In the genomic region with DNA sequence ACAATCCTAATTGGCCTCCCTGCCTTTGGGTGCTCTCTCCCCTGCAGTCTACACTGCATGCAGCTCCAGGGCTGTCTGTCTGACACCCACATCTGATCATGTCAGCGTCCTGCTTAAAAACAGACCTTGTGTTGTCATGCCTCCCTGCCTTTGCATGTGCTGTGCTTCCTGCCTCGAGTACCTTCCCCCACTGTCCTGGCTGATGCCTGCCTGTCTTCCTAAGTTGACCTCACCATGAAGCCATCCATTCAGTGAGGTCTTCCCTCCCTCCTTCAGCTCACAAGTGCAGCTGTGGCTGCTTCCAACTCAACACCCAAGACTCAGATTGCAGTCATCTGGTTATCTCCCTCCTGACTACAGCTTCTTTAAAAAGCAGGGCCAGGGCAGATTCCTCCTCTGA, we compare ENCODE assay signal across 13 cellular contexts. TPM values are rescaled to one million over a fixed set of nuclear protein-coding genes. Genes with fewer than 3 reads are reported as not detected.
DNase-seq lines count a peak whose midpoint lies in the region; ATAC-seq, FAIRE-seq and TF ChIP-seq lines count a peak whose summit lies in the region.
"Had no signal": no experiment of that assay in that cellular context is flagged by ENCODE, and none has a peak within 500 bp of the region (broad histone marks: within the 10 kb centered on the region; RNA-seq: fewer than 3 reads in every experiment).

No MANE protein-coding gene starts in this region.

- H3K4me1 ChIP-seq in GM23338 (ENCODE audit: insufficient read depth) (peaks cover 22% of the 10 kb centered on the region), astrocyte (ENCODE audit: insufficient read depth, low read length) (peaks cover 9% of the 10 kb centered on the region), mesenchymal stem cell (ENCODE audit: control insufficient read depth, insufficient read depth, low read depth, low read length) (peaks cover 9% of the 10 kb centered on the region)
- H3K4me1 ChIP-seq: foreskin keratinocyte had no signal

- H3K4me3 ChIP-seq in GM23338 = no peak overlapping the region
- H3K4me3 ChIP-seq in astrocyte (ENCODE audit: insufficient read depth, low read depth, low read length) = no peak overlapping the region
- H3K4me3 ChIP-seq in mesenchymal stem cell (ENCODE audit: insufficient read depth in 1 of 2, low read depth in 1 of 2, low read length in 2 of 2) = peak overlapping the region in 1 of 2 experiments; percentile 26

- no peaks in the 10 kb centered on the region for H3F3A ChIP-seq in GM23338 (replicated peaks; ENCODE audit: low read depth)

- peaks cover 6% of the 10 kb centered on the region; the same call in 1 of the 2 replicates for H3K79me2 ChIP-seq in GM23338 (replicated peaks; ENCODE audit: insufficient read depth)
- peaks cover 3% of the 10 kb centered on the region for H3K79me2 ChIP-seq in astrocyte (ENCODE audit: insufficient read depth, low read length)

- H3K27ac Mint-ChIP-seq in GM23338 = peak overlapping the region; percentile 13; the same call in 1 of the 2 replicates
- H3K27ac Mint-ChIP-seq in astrocyte (ENCODE audit: unreplicated experiment) = peak overlapping the region; percentile 6

- H3K4me1 Mint-ChIP-seq in GM23338 (peaks cover 41% of the 10 kb centered on the region), astrocyte (ENCODE audit: low read depth, unreplicated experiment) (peaks cover 26% of the 10 kb centered on the region)

- H3K27me3 ChIP-seq in GM23338 (ENCODE audit: insufficient read depth) = no peaks in the 10 kb centered on the region
- peaks cover 3% of the 10 kb centered on the region for H3K27me3 ChIP-seq in astrocyte (ENCODE audit: insufficient read depth, low read length)
- H3K27me3 ChIP-seq in mesenchymal stem cell (ENCODE audit: control insufficient read depth in 1 of 2, insufficient read depth in 1 of 2, low read length in 2 of 2) = peaks cover 0 to 3% of the 10 kb centered on the region in 2 experiments

- WGBS in mesenchymal stem cell = 68% methylated on average over 2 of the region's 2 CpGs

- H2BK5ac ChIP-seq in mesenchymal stem cell (ENCODE audit: low read depth, low read length, poor library complexity, severe bottlenecking) = no peak overlapping the region

- peak overlapping the region in 1 of 2 experiments; percentile 8 for H3K14ac ChIP-seq in mesenchymal stem cell (ENCODE audit: low read length in 2 of 2)

- H3K27ac ChIP-seq in GM23338 (ENCODE audit: low read depth) (no peak overlapping the region), astrocyte (ENCODE audit: low read depth, low read length) (no peak overlapping the region), mesenchymal stem cell (ENCODE audit: low read length, poor library complexity, severe bottlenecking) (no peak overlapping the region)
- H3K27ac ChIP-seq: foreskin keratinocyte had no signal

- H3K9me2 ChIP-seq in GM23338 (ENCODE audit: insufficient read depth) = 0 out of 2 replicates have a peak, but pooled peaks cover 4% of the 10 kb centered on the region

- H3K9ac ChIP-seq in astrocyte (ENCODE audit: low read length) = no peak overlapping the region
- H3K9ac ChIP-seq in mesenchymal stem cell (ENCODE audit: low read length) = no peak overlapping the region

- no peak overlapping the region for H3K18ac ChIP-seq in mesenchymal stem cell (ENCODE audit: low read depth in 1 of 2, low read length in 2 of 2)

- H2BK120ac ChIP-seq in mesenchymal stem cell (ENCODE audit: low read depth, low read length) = no peak overlapping the region

- H3K9me3 Mint-ChIP-seq in GM23338 (no peaks in the 10 kb centered on the region), astrocyte (ENCODE audit: unreplicated experiment) (no peaks in the 10 kb centered on the region)

- H3K4me2 ChIP-seq in GM23338 = no peak overlapping the region
- H3K4me2 ChIP-seq in astrocyte (ENCODE audit: low read length) = no peak overlapping the region
- no peak overlapping the region for H3K4me2 ChIP-seq in mesenchymal stem cell (ENCODE audit: low read length, poor library complexity, severe bottlenecking)

- no peaks in the 10 kb centered on the region for H3K36me3 Mint-ChIP-seq in GM23338 (ENCODE audit: low read depth)
- peaks cover 11% of the 10 kb centered on the region for H3K36me3 Mint-ChIP-seq in astrocyte (ENCODE audit: low read depth, unreplicated experiment)

- no peak for FAIRE-seq in astrocyte (lab: Jason Lieb, UNC)
- FAIRE-seq: G401.6, islet of Langerhans had no signal

- no peak for ATAC-seq in GM23338
- ATAC-seq in HG02623 (IDR thresholded peaks at IDR 0.05; ENCODE audit: unreplicated experiment) = no peak
- ATAC-seq: foreskin keratinocyte had no signal

- no peak overlapping the region for H2AFZ ChIP-seq in GM23338
- H2AFZ ChIP-seq in astrocyte (ENCODE audit: low read depth, low read length) = no peak overlapping the region
- no peak overlapping the region for H2AFZ ChIP-seq in mesenchymal stem cell (ENCODE audit: low read depth, low read length)

- peaks cover 1% of the 10 kb centered on the region for H3K79me1 ChIP-seq in mesenchymal stem cell (replicated peaks; ENCODE audit: low read length, poor library complexity, severe bottlenecking)

- H3K4ac ChIP-seq in mesenchymal stem cell (ENCODE audit: low read depth in 1 of 2, low read length in 2 of 2) = no peak overlapping the region

- no peak overlapping the region for H2AK5ac ChIP-seq in mesenchymal stem cell (ENCODE audit: low read length, severe bottlenecking)

- TF ChIP-seq CTCF in GM23338 (conservative IDR thresholded peaks at IDR 0.05; ENCODE audit: low read depth in 2 of 2) (no peak), astrocyte (IDR thresholded peaks at IDR 0.05; ENCODE audit: insufficient read depth, low read depth, low read length) (no peak)

- no peak overlapping the region for H2BK12ac ChIP-seq in mesenchymal stem cell (ENCODE audit: low read length in 2 of 2)

- no peak overlapping the region for H3K4me3 Mint-ChIP-seq in GM23338
- no peak overlapping the region for H3K4me3 Mint-ChIP-seq in astrocyte (ENCODE audit: unreplicated experiment)

- H3K23ac ChIP-seq in mesenchymal stem cell (ENCODE audit: low read length in 2 of 2) = no peak overlapping the region

- peak overlapping the region; percentile 18 for H4K91ac ChIP-seq in mesenchymal stem cell (ENCODE audit: low read length)

- H3K9me3 ChIP-seq in astrocyte (ENCODE audit: insufficient read depth, low read depth, low read length) = no peaks in the 10 kb centered on the region
- no peaks in the 10 kb centered on the region for H3K9me3 ChIP-seq in mesenchymal stem cell (ENCODE audit: control insufficient read depth, low read length)

- H4K20me1 ChIP-seq in GM23338 (replicated peaks; ENCODE audit: insufficient read depth) = no peaks in the 10 kb centered on the region; the same call in 1 of the 2 replicates
- peaks cover 10% of the 10 kb centered on the region for H4K20me1 ChIP-seq in astrocyte (ENCODE audit: insufficient read depth, low read length)

- H3K36me3 ChIP-seq in GM23338 (ENCODE audit: insufficient read depth) (no peaks in the 10 kb centered on the region), astrocyte (ENCODE audit: insufficient read depth, low read length) (no peaks in the 10 kb centered on the region), mesenchymal stem cell (ENCODE audit: control insufficient read depth in 1 of 2, insufficient read depth in 2 of 2, low read depth in 1 of 2, low read length in 2 of 2) (peaks cover 0 to 52% of the 10 kb centered on the region in 2 experiments)

- DNase-seq in EH (ENCODE audit: low read depth) = peak; percentile 37
- DNase-seq in GM23338 (ENCODE audit: low spot score) = no peak
- no peak for DNase-seq in astrocyte (ENCODE audit: low read depth)
- DNase-seq in mesenchymal stem cell = peak; percentile 27
- DNase-seq in MV-4-11 (lab: John Stamatoyannopoulos, UW) = no peak
- DNase-seq in GOT3 (lab: John Stamatoyannopoulos, UW) = no peak
- DNase-seq in NCI-H510A treated with DMSO at 0.1 percent for 48 hours (lab: John Stamatoyannopoulos, UW) = no peak
- DNase-seq: activated CD4-positive, CD25-positive, alpha-beta regulatory T cell; foreskin keratinocyte; KBM-7 had no signal

- H2BK15ac ChIP-seq in mesenchymal stem cell (ENCODE audit: low read depth, poor library complexity, severe bottlenecking) = no peak overlapping the region

- no peak overlapping the region for H4K8ac ChIP-seq in mesenchymal stem cell (ENCODE audit: low read length)

- peaks cover 9% of the 10 kb centered on the region for H3K27me3 Mint-ChIP-seq in GM23338 (ENCODE audit: insufficient read depth, low read depth, poor library complexity)
- no peaks in the 10 kb centered on the region for H3K27me3 Mint-ChIP-seq in astrocyte (ENCODE audit: low read depth, unreplicated experiment)

TF ChIP-seq in GM23338, 12 proteins besides CTCF, POLR2A, EP300 and RAD21 (continues in another document):
- no peak for TF ChIP-seq EZH2phosphoT487 (IDR thresholded peaks at IDR 0.05; ENCODE audit: unreplicated experiment)
- no peak for TF ChIP-seq ZNF331 (CRISPR knock-in tag; IDR thresholded peaks at IDR 0.05; ENCODE audit: low read depth)
- TF ChIP-seq, protein P1, sequence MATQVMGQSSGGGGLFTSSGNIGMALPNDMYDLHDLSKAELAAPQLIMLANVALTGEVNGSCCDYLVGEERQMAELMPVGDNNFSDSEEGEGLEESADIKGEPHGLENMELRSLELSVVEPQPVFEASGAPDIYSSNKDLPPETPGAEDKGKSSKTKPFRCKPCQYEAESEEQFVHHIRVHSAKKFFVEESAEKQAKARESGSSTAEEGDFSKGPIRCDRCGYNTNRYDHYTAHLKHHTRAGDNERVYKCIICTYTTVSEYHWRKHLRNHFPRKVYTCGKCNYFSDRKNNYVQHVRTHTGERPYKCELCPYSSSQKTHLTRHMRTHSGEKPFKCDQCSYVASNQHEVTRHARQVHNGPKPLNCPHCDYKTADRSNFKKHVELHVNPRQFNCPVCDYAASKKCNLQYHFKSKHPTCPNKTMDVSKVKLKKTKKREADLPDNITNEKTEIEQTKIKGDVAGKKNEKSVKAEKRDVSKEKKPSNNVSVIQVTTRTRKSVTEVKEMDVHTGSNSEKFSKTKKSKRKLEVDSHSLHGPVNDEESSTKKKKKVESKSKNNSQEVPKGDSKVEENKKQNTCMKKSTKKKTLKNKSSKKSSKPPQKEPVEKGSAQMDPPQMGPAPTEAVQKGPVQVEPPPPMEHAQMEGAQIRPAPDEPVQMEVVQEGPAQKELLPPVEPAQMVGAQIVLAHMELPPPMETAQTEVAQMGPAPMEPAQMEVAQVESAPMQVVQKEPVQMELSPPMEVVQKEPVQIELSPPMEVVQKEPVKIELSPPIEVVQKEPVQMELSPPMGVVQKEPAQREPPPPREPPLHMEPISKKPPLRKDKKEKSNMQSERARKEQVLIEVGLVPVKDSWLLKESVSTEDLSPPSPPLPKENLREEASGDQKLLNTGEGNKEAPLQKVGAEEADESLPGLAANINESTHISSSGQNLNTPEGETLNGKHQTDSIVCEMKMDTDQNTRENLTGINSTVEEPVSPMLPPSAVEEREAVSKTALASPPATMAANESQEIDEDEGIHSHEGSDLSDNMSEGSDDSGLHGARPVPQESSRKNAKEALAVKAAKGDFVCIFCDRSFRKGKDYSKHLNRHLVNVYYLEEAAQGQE (IDR thresholded peaks at IDR 0.05; ENCODE audit: unreplicated experiment) = no peak
- TF ChIP-seq CREB1 (CRISPR knock-in tag; IDR thresholded peaks at IDR 0.05; ENCODE audit: low read depth) = no peak
- TF ChIP-seq STAT1 (IDR thresholded peaks at IDR 0.05; ENCODE audit: unreplicated experiment) = no peak

RNA-seq across cellular contexts. Expression of a gene that starts 5.5 kb away (rescaled TPM):
- total RNA-seq in GM23338 (2014; rRNA removed; shearing (Covaris generic)) = 5.2 and 7.1 TPM in 2 replicates
- polyA plus RNA-seq in GM23338 (2016; fragmentation: Nextera tagmentation; extraction: Ambion mirVana) = 2.9 and 3.1 TPM in 2 replicates
- 17.5 and 21.3 TPM in 2 replicates for total RNA-seq in astrocyte
- 40.8 TPM for polyA plus RNA-seq in mesenchymal stem cell (2013, experiment 1 of 2)
- 41.1 TPM for polyA plus RNA-seq in mesenchymal stem cell (2013, experiment 2 of 2)

Comparison
In these comparisons a context has a peak if more than half of its experiments do, and no peak if none do; other contexts are left out.
1. DNase-seq: peak in EH (single experiment) and mesenchymal stem cell (single experiment); none in GM23338 (single experiment), astrocyte (single experiment), MV-4-11 (single experiment), GOT3 (single experiment) and NCI-H510A treated with DMSO at 0.1 percent for 48 hours (single experiment).